ENCODE assay signal across 11 cellular contexts in genomic region chr15:92891533-92892200, GRCh38. TPM values are rescaled to one million over a fixed set of nuclear protein-coding genes. Genes with fewer than 3 reads are reported as not detected.
DNase-seq lines count a peak whose midpoint lies in the region; ATAC-seq, FAIRE-seq and TF ChIP-seq lines count a peak whose summit lies in the region.
"Had no signal": no experiment of that assay in that cellular context is flagged by ENCODE, and none has a peak within 500 bp of the region (broad histone marks: within the 10 kb centered on the region; RNA-seq: fewer than 3 reads in every experiment).

No MANE protein-coding gene starts in this region.

- no peaks in the 10 kb centered on the region for H3K27me3 ChIP-seq in CD4-positive, CD25-positive, alpha-beta regulatory T cell (ENCODE audit: control insufficient read depth, insufficient read depth, low read length)
- H3K27me3 ChIP-seq: pancreas had no signal

- H3K9me3 ChIP-seq in CD4-positive, CD25-positive, alpha-beta regulatory T cell (ENCODE audit: control insufficient read depth in 2 of 2, low read length in 2 of 2) = no peaks in the 10 kb centered on the region
- H3K9me3 ChIP-seq: pancreas had no signal

- H3K27ac Mint-ChIP-seq in CD4-positive, CD25-positive, alpha-beta regulatory T cell = peak overlapping the region; percentile 50 to 81 (median 77)
- peak overlapping the region; percentile 21 for H3K27ac Mint-ChIP-seq in HFFc6
- peak overlapping the region in 4 of 5 experiments; percentile 50 to 84 (median 72) for H3K27ac Mint-ChIP-seq in brain
- H3K27ac Mint-ChIP-seq in neural crest cell (ENCODE audit: unreplicated experiment) = no peak overlapping the region

- H3K4me1 Mint-ChIP-seq in CD4-positive, CD25-positive, alpha-beta regulatory T cell = peaks cover 59 to 89% (median 70%) of the 10 kb centered on the region in 4 donors
- peaks cover 44% of the 10 kb centered on the region for H3K4me1 Mint-ChIP-seq in HFFc6 (ENCODE audit: low read depth)
- peaks cover 96% of the 10 kb centered on the region for H3K4me1 Mint-ChIP-seq in brain
- peaks cover 43% of the 10 kb centered on the region for H3K4me1 Mint-ChIP-seq in neural crest cell

- peak overlapping the region; percentile 68 for H3K4me3 ChIP-seq in CD4-positive, CD25-positive, alpha-beta regulatory T cell (ENCODE audit: low read depth, low read length)
- H3K4me3 ChIP-seq: pancreas had no signal

- peaks cover 0 to 1% (median 0%) of the 10 kb centered on the region in 7 donors for H3K9me3 Mint-ChIP-seq in CD4-positive, CD25-positive, alpha-beta regulatory T cell
- H3K9me3 Mint-ChIP-seq in HFFc6 (no peaks in the 10 kb centered on the region), brain (peaks cover 0 to 12% (median 4%) of the 10 kb centered on the region in 5 experiments), neural crest cell (no peaks in the 10 kb centered on the region)

- peak overlapping the region; percentile 77 for H3K27ac ChIP-seq in CD4-positive, CD25-positive, alpha-beta regulatory T cell (ENCODE audit: insufficient read depth, low read length, poor library complexity, severe bottlenecking)

- H3K4me3 Mint-ChIP-seq in CD4-positive, CD25-positive, alpha-beta regulatory T cell = peak overlapping the region; percentile 76 to 89 (median 84)
- H3K4me3 Mint-ChIP-seq in HFFc6 (no peak overlapping the region), brain (peak overlapping the region in 4 of 5 experiments; percentile 43 to 65 (median 62)), neural crest cell (peak overlapping the region; percentile 59)

- peaks cover 93% of the 10 kb centered on the region for H3K4me1 ChIP-seq in CD4-positive, CD25-positive, alpha-beta regulatory T cell (ENCODE audit: control insufficient read depth, insufficient read depth, low read length, poor library complexity, severe bottlenecking)

- no peak for ATAC-seq in CD4-positive, CD25-positive, alpha-beta regulatory T cell (ENCODE audit: low read depth in 2 of 2)
- ATAC-seq in GM21786 (IDR thresholded peaks at IDR 0.05; ENCODE audit: unreplicated experiment) = no peak
- ATAC-seq: pancreas had no signal

- H3K36me3 ChIP-seq in CD4-positive, CD25-positive, alpha-beta regulatory T cell (ENCODE audit: control insufficient read depth, insufficient read depth, low read length) = peaks cover 91% of the 10 kb centered on the region

- no peak for FAIRE-seq in D721Med (lab: Jason Lieb, UNC)
- FAIRE-seq: pancreas had no signal

- no peaks in the 10 kb centered on the region for H3K27me3 Mint-ChIP-seq in CD4-positive, CD25-positive, alpha-beta regulatory T cell
- H3K27me3 Mint-ChIP-seq in HFFc6 (ENCODE audit: insufficient read depth) (peaks cover 4% of the 10 kb centered on the region; the same call in 1 of the 2 replicates), brain (no peaks in the 10 kb centered on the region), neural crest cell (ENCODE audit: low read depth) (no peaks in the 10 kb centered on the region)

- DNase-seq in CD4-positive, CD25-positive, alpha-beta regulatory T cell = peak in 1 of 3 donors; percentile 17
- DNase-seq in HFFc6 (no peak), neural crest cell (ENCODE audit: low read depth, low spot score) (no peak), D721Med (ENCODE audit: insufficient read length, low spot score) (no peak), NCI-H2227 treated with DMSO at 0.1 percent for 48 hours (lab: John Stamatoyannopoulos, UW) (no peak), NCI-H2081 (lab: John Stamatoyannopoulos, UW) (no peak)
- DNase-seq: activated CD4-positive, alpha-beta T cell treated with anti-CD3 and anti-CD28 coated beads for 4 hours; kidney glomerular epithelial cell; pancreas had no signal

- TF ChIP-seq CTCF in HFFc6 (IDR thresholded peaks at IDR 0.05) (no peak), brain (conservative IDR thresholded peaks at IDR 0.05) (no peak), neural crest cell (conservative IDR thresholded peaks at IDR 0.05) (no peak), D721Med (IDR thresholded peaks at IDR 0.05; ENCODE audit: insufficient read depth, missing control alignments) (no peak)

- peaks cover 61% of the 10 kb centered on the region for H3K36me3 Mint-ChIP-seq in CD4-positive, CD25-positive, alpha-beta regulatory T cell
- peaks cover 76% of the 10 kb centered on the region for H3K36me3 Mint-ChIP-seq in HFFc6 (ENCODE audit: low read depth)
- H3K36me3 Mint-ChIP-seq in brain = peaks cover 95% of the 10 kb centered on the region
- peaks cover 53% of the 10 kb centered on the region for H3K36me3 Mint-ChIP-seq in neural crest cell (ENCODE audit: low read depth)

RNA-seq across cellular contexts. Expression of gene CHD2, which starts 8.5 kb away (rescaled TPM):
- 579 TPM for total RNA-seq in CD4-positive, CD25-positive, alpha-beta regulatory T cell
- polyA plus RNA-seq in CD4-positive, CD25-positive, alpha-beta regulatory T cell = 10 to 100 TPM; 44.3 to 52.1 (median 48.6) TPM
- total RNA-seq in HFFc6 (2021; fragmentation: NEBNext Ultra II Directional; extraction: Animal tissue kit (Norgen Biotek cat#: 25700)) = 10 to 100 TPM; 47.5 to 65.3 (median 57.2) TPM
- 28.2 TPM for polyA plus RNA-seq in brain (ENCODE audit: insufficient read depth, low read depth, low replicate concordance)
- 93.4 and 103 TPM in 2 replicates for total RNA-seq in neural crest cell
